In genomic region chr3:158766364-158766763, GRCh38 we compare ENCODE assay signal across 21 cellular contexts. TPM values are rescaled to one million over a fixed set of nuclear protein-coding genes. Genes with fewer than 3 reads are reported as not detected.
"Had no signal": no experiment of that assay in that cellular context is flagged by ENCODE, and none has a peak within 500 bp of the region (broad histone marks: within the 10 kb centered on the region; RNA-seq: fewer than 3 reads in every experiment).

No MANE protein-coding gene starts in this region.

- ATAC-seq: left colon; left ventricle myocardium superior; naive thymus-derived CD4-positive, alpha-beta T cell; sciatic nerve; stimulated activated memory B cell treated with anti-CD40 and anti-IgM and Interleukin-4, amounts not matched to agents 10 μg/mL and 1 μg/mL and 100 μg/mL, for 72 hours had no signal

- H3K36me3 ChIP-seq: heart left ventricle, neutrophil, spleen, tibial artery, upper lobe of left lung, uterus had no signal

- H3K27ac ChIP-seq: heart left ventricle, neutrophil, spleen, tibial artery, upper lobe of left lung had no signal

- H3K9me3 ChIP-seq: heart left ventricle, neutrophil, spleen, tibial artery, upper lobe of left lung, uterus had no signal

- H3K27ac Mint-ChIP-seq: stimulated activated memory B cell treated with anti-CD40 and anti-IgM and Interleukin-4, amounts not matched to agents 10 μg/mL and 1 μg/mL and 100 μg/mL, for 72 hours; stimulated activated naive CD8-positive, alpha-beta T cell treated with anti-CD3 and anti-CD28 coated beads, Interleukin-15, Interleukin-2, amounts not matched to agents 100 ng/mL and 50 ng/mL, for 24 hours had no signal

- H3K27me3 Mint-ChIP-seq: naive thymus-derived CD4-positive, alpha-beta T cell; stimulated activated memory B cell treated with anti-CD40 and anti-IgM and Interleukin-4, amounts not matched to agents 10 μg/mL and 1 μg/mL and 100 μg/mL, for 72 hours; stimulated activated naive CD8-positive, alpha-beta T cell treated with anti-CD3 and anti-CD28 coated beads, Interleukin-15, Interleukin-2, amounts not matched to agents 100 ng/mL and 50 ng/mL, for 24 hours had no signal

- H3K27me3 ChIP-seq: heart left ventricle, neutrophil, spleen, tibial artery, upper lobe of left lung, uterus had no signal

- H3K9me3 Mint-ChIP-seq: naive thymus-derived CD4-positive, alpha-beta T cell; stimulated activated memory B cell treated with anti-CD40 and anti-IgM and Interleukin-4, amounts not matched to agents 10 μg/mL and 1 μg/mL and 100 μg/mL, for 72 hours; stimulated activated naive CD8-positive, alpha-beta T cell treated with anti-CD3 and anti-CD28 coated beads, Interleukin-15, Interleukin-2, amounts not matched to agents 100 ng/mL and 50 ng/mL, for 24 hours had no signal

- DNase-seq: effector memory CD4-positive, alpha-beta T cell; heart left ventricle; hippocampal formation; left colon; left ventricle myocardium superior; mesendoderm; naive thymus-derived CD4-positive, alpha-beta T cell; spleen; stimulated activated CD4-positive, alpha-beta T cell treated with anti-CD3 and anti-CD28 coated beads, Interleukin-15, amount 100 ng/mL, for 24 hours; stimulated activated CD4-positive, alpha-beta T cell treated with anti-CD3 and anti-CD28 coated beads, Interleukin-1b, Interleukin-23, amount 100 ng/mL, for 48 hours; stimulated activated CD4-positive, alpha-beta T cell treated with anti-CD3 and anti-CD28 coated beads, Interleukin-4, amount 100 ng/mL, for 24 hours; tibial artery; upper lobe of left lung; uterus had no signal

- H3K4me3 ChIP-seq: heart left ventricle, lung, spleen, tibial artery, upper lobe of left lung, uterus had no signal

- H3K4me1 Mint-ChIP-seq: stimulated activated memory B cell treated with anti-CD40 and anti-IgM and Interleukin-4, amounts not matched to agents 10 μg/mL and 1 μg/mL and 100 μg/mL, for 72 hours had no signal

- H3K4me3 Mint-ChIP-seq: naive thymus-derived CD4-positive, alpha-beta T cell; stimulated activated memory B cell treated with anti-CD40 and anti-IgM and Interleukin-4, amounts not matched to agents 10 μg/mL and 1 μg/mL and 100 μg/mL, for 72 hours; stimulated activated naive CD8-positive, alpha-beta T cell treated with anti-CD3 and anti-CD28 coated beads, Interleukin-15, Interleukin-2, amounts not matched to agents 100 ng/mL and 50 ng/mL, for 24 hours had no signal

RNA-seq across cellular contexts. Expression of gene RARRES1, which starts 34.1 kb away (rescaled TPM):
- total RNA-seq: mononuclear cell; naive thymus-derived CD4-positive, alpha-beta T cell had no signal
- polyA plus RNA-seq: naive thymus-derived CD4-positive, alpha-beta T cell; neural cell had no signal
